8 cellular contexts compared by ENCODE assay signal in the genomic region with DNA sequence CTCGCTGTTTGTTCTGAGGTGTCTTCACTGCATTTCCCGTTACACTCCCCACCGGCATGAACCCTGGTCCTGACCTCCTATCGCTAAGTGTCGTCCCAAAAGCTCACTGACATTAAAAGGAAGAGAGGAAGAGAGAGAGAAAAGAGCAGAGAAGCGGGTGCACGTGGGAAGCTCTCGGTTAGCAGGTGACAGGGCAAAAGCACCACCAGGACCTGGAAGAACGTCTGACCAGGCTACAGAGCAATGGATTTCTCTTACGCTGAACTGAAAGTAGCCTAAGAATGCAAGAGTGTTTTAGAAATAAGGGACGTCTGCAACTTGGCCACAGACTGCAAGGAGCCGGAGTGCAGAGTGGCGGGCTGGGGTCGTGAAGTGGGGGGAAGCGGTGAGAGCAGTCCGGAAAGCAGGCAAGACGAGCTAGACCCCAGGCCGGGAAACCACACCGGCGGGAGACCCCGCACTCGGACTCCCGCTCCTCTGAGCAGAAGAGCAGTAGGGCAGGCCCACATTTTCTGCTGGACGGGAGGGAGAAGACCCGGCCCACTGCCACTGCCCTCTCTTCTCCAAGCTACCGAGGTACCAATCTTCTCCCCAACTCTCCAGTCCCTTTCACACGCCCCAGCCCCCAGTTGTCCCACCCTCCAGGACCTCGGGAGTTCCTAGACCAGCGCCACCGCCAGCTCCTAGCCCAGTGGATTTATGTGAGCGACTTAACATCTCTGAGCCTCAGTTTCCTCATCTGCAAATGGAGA. TPM values are rescaled to one million over a fixed set of nuclear protein-coding genes. Genes with fewer than 3 reads are reported as not detected.
DNase-seq lines count a peak whose midpoint lies in the region; ATAC-seq, FAIRE-seq and TF ChIP-seq lines count a peak whose summit lies in the region.

No MANE protein-coding gene starts in this region.

- peaks cover 35% of the 10 kb centered on the region for H3K4me1 Mint-ChIP-seq in neural crest cell

- DNase-seq in activated effector memory CD4-positive, alpha-beta T cell treated with anti-CD3 and anti-CD28 coated beads, Interleukin-2, amount 50 U/mL, for 16 hours = peak; percentile 66
- DNase-seq in activated effector memory CD4-positive, alpha-beta T cell treated with Interleukin-2 at 50 U/mL for 16 hours = no peak
- DNase-seq in endothelial cell of umbilical vein (ENCODE audit: low read depth, low spot score) (peak; percentile 35), neural crest cell (ENCODE audit: low read depth, low spot score) (peak; percentile 35), GM12892 (ENCODE audit: insufficient read length) (no peak), GM10266 (ENCODE audit: extremely low spot score) (no peak)

- H3K36me3 Mint-ChIP-seq in neural crest cell (ENCODE audit: low read depth) = peaks cover 9% of the 10 kb centered on the region

- H3K4me2 ChIP-seq in endothelial cell of umbilical vein (ENCODE audit: insufficient read depth, low read length) = peak overlapping the region; percentile 94

- H3K27ac ChIP-seq in VCaP (peak overlapping the region; percentile 89), endothelial cell of umbilical vein (ENCODE audit: insufficient read depth, low read depth, low read length) (no peak overlapping the region)

- TF ChIP-seq POLR2A in endothelial cell of umbilical vein (IDR thresholded peaks at IDR 0.05; ENCODE audit: low read depth, low read length) (no peak), GM12892 (IDR thresholded peaks at IDR 0.05; ENCODE audit: low read depth, low read length) (no peak)

- peaks cover 12% of the 10 kb centered on the region for H3K4me1 ChIP-seq in endothelial cell of umbilical vein (ENCODE audit: control insufficient read depth, extremely low read depth, insufficient read depth, low read length)

- H3K79me2 ChIP-seq in endothelial cell of umbilical vein (ENCODE audit: control insufficient read depth, insufficient read depth, low read length) = no peaks in the 10 kb centered on the region

- CTCF ChIA-PET in endothelial cell of umbilical vein (lab: Charles Lee) = interaction anchor here (1.5 to 2.7 kb wide), 2 partner anchors 369 to 493 kb away, joined by 4 to 17 read pairs; partner anchors contain the start of gene POU2F1

- TF ChIP-seq CTCF in VCaP (conservative IDR thresholded peaks at IDR 0.05) = no peak
- TF ChIP-seq CTCF in endothelial cell of umbilical vein (IDR thresholded peaks at IDR 0.05; ENCODE audit: extremely low read depth in 1 of 2, insufficient read depth in 1 of 2, low read depth in 1 of 2, low read length in 2 of 2) = no peak
- TF ChIP-seq CTCF in neural crest cell (conservative IDR thresholded peaks at IDR 0.05) = no peak
- TF ChIP-seq CTCF in GM10266 (IDR thresholded peaks at IDR 0.05; ENCODE audit: control insufficient read depth, insufficient read depth, low read depth, missing control alignments) = no peak

- peaks cover 2% of the 10 kb centered on the region for H3K9me3 Mint-ChIP-seq in neural crest cell

- no peaks in the 10 kb centered on the region for H3K9me1 ChIP-seq in endothelial cell of umbilical vein (replicated peaks; ENCODE audit: control insufficient read depth, extremely low read depth, insufficient read depth, low read length)

- dilution Hi-C loops in endothelial cell of umbilical vein (cut with MboI; ENCODE audit: extremely low pct_ligation_motif_present, low sequenced_read_pairs) = no loop called here

- POLR2A ChIA-PET in endothelial cell of umbilical vein (lab: Charles Lee) = no interaction called here

- intact Hi-C loops in endothelial cell of umbilical vein (cut with micrococcal nuclease) = loop anchor here (1.0 to 10.0 kb wide), 5 partner anchors 25 to 1651 kb away; partner anchors contain the start of genes BLZF1, NME7 and SFT2D2

- H3K36me3 ChIP-seq in endothelial cell of umbilical vein (ENCODE audit: control insufficient read depth in 2 of 2, extremely low read depth in 1 of 2, insufficient read depth in 2 of 2, low read length in 2 of 2) = no peaks in the 10 kb centered on the region

- H3K9ac ChIP-seq in endothelial cell of umbilical vein (replicated peaks; ENCODE audit: extremely low read depth, insufficient read depth, low read length) = peak overlapping the region; percentile 82

- peak overlapping the region; percentile 92 for H2AFZ ChIP-seq in endothelial cell of umbilical vein (ENCODE audit: low read depth, low read length)

- no TSS peak for BruUV-seq in endothelial cell of umbilical vein (replicated peaks; lab: Mats Ljungman, UMichigan)

- H3K9me3 ChIP-seq in endothelial cell of umbilical vein (replicated peaks; ENCODE audit: control insufficient read depth, insufficient read depth, low read length) = no peaks in the 10 kb centered on the region

- H3K27me3 Mint-ChIP-seq in neural crest cell (ENCODE audit: low read depth) = peaks cover 37% of the 10 kb centered on the region

- H3K27me3 ChIP-seq in endothelial cell of umbilical vein (ENCODE audit: control insufficient read depth in 2 of 2, insufficient read depth in 2 of 2, low read length in 2 of 2) = peaks cover 8 to 9% of the 10 kb centered on the region in 2 experiments

- ATAC-seq in HG03025 (IDR thresholded peaks at IDR 0.05; ENCODE audit: low FRiP score, unreplicated experiment) = no peak

- FAIRE-seq in endothelial cell of umbilical vein (lab: Jason Lieb, UNC) (no peak), GM12892 (lab: Jason Lieb, UNC) (no peak)

- no peak overlapping the region for H3K27ac Mint-ChIP-seq in neural crest cell (ENCODE audit: unreplicated experiment)

- H3K4me3 Mint-ChIP-seq in neural crest cell = peak overlapping the region; percentile 94

- H3K4me3 ChIP-seq in endothelial cell of umbilical vein (replicated peaks in 1 of 3; ENCODE audit: insufficient read depth in 1 of 3, low read depth in 1 of 3, low read length in 3 of 3) = peak overlapping the region; percentile 83 to 89 (median 83)

- no peaks in the 10 kb centered on the region for H4K20me1 ChIP-seq in endothelial cell of umbilical vein (replicated peaks; ENCODE audit: control insufficient read depth, extremely low read depth, insufficient read depth, low read length)

TF ChIP-seq in endothelial cell of umbilical vein, 7 proteins besides CTCF, POLR2A, EP300 and RAD21:
- TF ChIP-seq FOS (IDR thresholded peaks at IDR 0.05; ENCODE audit: borderline replicate concordance, insufficient read depth, low read length) (no peak), EZH2 (IDR thresholded peaks at IDR 0.05; ENCODE audit: borderline replicate concordance, low read depth, low read length, severe bottlenecking) (peak; percentile 38)

RNA-seq across cellular contexts. Expression of gene MPZL1, which starts 8.3 kb away (rescaled TPM):
- total RNA-seq in endothelial cell of umbilical vein = 99.1 and 99.4 TPM in 2 replicates
- 40.0 and 41.7 TPM in 2 replicates for polyA plus RNA-seq in endothelial cell of umbilical vein
- 47.4 and 49.5 TPM in 2 replicates for polyA plus RNA-seq in endothelial cell of umbilical vein (2011; cell fraction: cytosol; rRNA removed)
- polyA plus RNA-seq in endothelial cell of umbilical vein (2011; cell fraction: nucleus; rRNA removed) = 46.1 and 59.5 TPM in 2 replicates
- polyA plus RNA-seq in endothelial cell of umbilical vein (2012) = 73.1 and 94.6 TPM in 2 replicates
- 55.7 and 70.9 TPM in 2 replicates for polyA minus RNA-seq in endothelial cell of umbilical vein
- polyA minus RNA-seq in endothelial cell of umbilical vein (2011; cell fraction: cytosol; rRNA and poly(A)+ RNA removed) = 76.3 TPM
- polyA minus RNA-seq in endothelial cell of umbilical vein (2011; cell fraction: nucleus; rRNA and poly(A)+ RNA removed) = 32.2 and 43.8 TPM in 2 replicates
- 113 and 114 TPM in 2 replicates for total RNA-seq in neural crest cell
- 31.9 TPM for polyA plus RNA-seq in GM12892 (2012; ENCODE audit: missing spikeins)

Comparison
In these comparisons a context has a peak if more than half of its experiments do, and no peak if none do; other contexts are left out.
1. DNase-seq: peak in activated effector memory CD4-positive, alpha-beta T cell treated with anti-CD3 and anti-CD28 coated beads, Interleukin-2, amount 50 U/mL, for 16 hours (single experiment), endothelial cell of umbilical vein (single experiment) and neural crest cell (single experiment); none in activated effector memory CD4-positive, alpha-beta T cell treated with Interleukin-2 at 50 U/mL for 16 hours (single experiment), GM12892 (single experiment) and GM10266 (single experiment).